Comparison of ENCODE assay signal across 25 cellular contexts in the genomic region with DNA sequence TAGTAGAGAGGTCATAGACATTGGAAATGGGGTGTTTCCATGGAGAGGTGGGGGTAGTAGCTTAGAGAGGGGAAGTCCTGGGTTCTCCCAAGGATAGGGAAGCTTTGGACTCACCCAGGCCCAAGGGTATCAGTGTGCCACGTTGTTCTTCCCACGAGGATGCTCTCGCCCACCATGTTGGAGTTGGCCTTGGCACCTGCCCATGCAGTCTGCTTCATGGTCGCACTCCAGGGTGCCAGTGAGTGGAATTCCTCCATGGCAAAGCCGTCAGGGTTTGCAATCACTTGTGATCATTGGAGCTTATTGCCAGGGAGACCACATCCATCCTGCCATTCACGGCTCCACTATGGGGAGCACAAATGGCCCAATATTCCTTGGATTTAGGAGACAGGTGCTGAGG.
DNase-seq lines count a peak whose midpoint lies in the region; ATAC-seq, FAIRE-seq and TF ChIP-seq lines count a peak whose summit lies in the region.
"Had no signal": no experiment of that assay in that cellular context is flagged by ENCODE, and none has a peak within 500 bp of the region (broad histone marks: within the 10 kb centered on the region; RNA-seq: fewer than 3 reads in every experiment).

No MANE protein-coding gene starts in this region.

- intact Hi-C loops in left cardiac atrium (cut with DNase I) (loop anchor here in 1 of 2 donors (10.0 kb wide), 1 partner anchor 585 kb away; no protein-coding TSS in a partner anchor), heart right ventricle (cut with DNase I) (no loop called here), right cardiac atrium (cut with DNase I) (loop anchor here in 1 of 4 donors (10.0 kb wide), 1 partner anchor 585 kb away; no protein-coding TSS in a partner anchor)

- peaks cover 6% of the 10 kb centered on the region for H3K27me3 Mint-ChIP-seq in astrocyte (ENCODE audit: low read depth, unreplicated experiment)
- no peaks in the 10 kb centered on the region for H3K27me3 Mint-ChIP-seq in stimulated activated naive B cell treated with anti-CD40 and anti-IgM and Interleukin-4, amounts not matched to agents 10 μg/mL and 1 μg/mL and 100 μg/mL, for 72 hours
- H3K27me3 Mint-ChIP-seq: B cell had no signal

- WGBS in heart right ventricle, 2 donors = 93 to 95% methylated on average over 6 of the region's 6 CpGs
- WGBS in right cardiac atrium = 94% methylated on average over 6 of the region's 6 CpGs

- no peak overlapping the region for H3K4me3 ChIP-seq in heart right ventricle
- no peak overlapping the region for H3K4me3 ChIP-seq in astrocyte (ENCODE audit: insufficient read depth, low read depth, low read length)
- H3K4me3 ChIP-seq in right cardiac atrium (ENCODE audit: low read length) = no peak overlapping the region
- H3K4me3 ChIP-seq: GM12878, SJCRH30 had no signal

- H3K4me3 Mint-ChIP-seq in astrocyte (ENCODE audit: unreplicated experiment) = no peak overlapping the region
- no peak overlapping the region for H3K4me3 Mint-ChIP-seq in stimulated activated naive B cell treated with anti-CD40 and anti-IgM and Interleukin-4, amounts not matched to agents 10 μg/mL and 1 μg/mL and 100 μg/mL, for 72 hours
- H3K4me3 Mint-ChIP-seq: B cell, CD14-positive monocyte, HFFc6 had no signal

- no peak overlapping the region for H3K4me2 ChIP-seq in astrocyte (ENCODE audit: low read length)

- H3K27ac Mint-ChIP-seq in astrocyte (ENCODE audit: unreplicated experiment) = peak overlapping the region; percentile 77
- peak overlapping the region; percentile 80 for H3K27ac Mint-ChIP-seq in stimulated activated naive B cell treated with anti-CD40 and anti-IgM and Interleukin-4, amounts not matched to agents 10 μg/mL and 1 μg/mL and 100 μg/mL, for 72 hours
- H3K27ac Mint-ChIP-seq: B cell, HFFc6 had no signal

- H3K9ac ChIP-seq in astrocyte (ENCODE audit: low read length) = peak overlapping the region; percentile 9

- peaks cover 4% of the 10 kb centered on the region for H3K9me3 Mint-ChIP-seq in astrocyte (ENCODE audit: unreplicated experiment)
- H3K9me3 Mint-ChIP-seq in stimulated activated naive B cell treated with anti-CD40 and anti-IgM and Interleukin-4, amounts not matched to agents 10 μg/mL and 1 μg/mL and 100 μg/mL, for 72 hours = no peaks in the 10 kb centered on the region
- H3K9me3 Mint-ChIP-seq: CD14-positive monocyte, HFFc6 had no signal

- ATAC-seq in left cardiac atrium = no peak
- no peak for ATAC-seq in heart right ventricle
- no peak for ATAC-seq in right cardiac atrium
- ATAC-seq in stimulated activated naive B cell treated with anti-CD40 and anti-IgM and Interleukin-4, amounts not matched to agents 10 μg/mL and 1 μg/mL and 100 μg/mL, for 72 hours (replicated peaks) = no peak
- ATAC-seq in HG03354 (IDR thresholded peaks at IDR 0.05; ENCODE audit: poor library complexity, severe bottlenecking, unreplicated experiment) = no peak
- ATAC-seq: GM12878, HepG2, Panc1 had no signal

- TF ChIP-seq CTCF in heart right ventricle (IDR thresholded peaks at IDR 0.05) (no peak), astrocyte (IDR thresholded peaks at IDR 0.05; ENCODE audit: insufficient read depth, low read depth, low read length) (no peak)

- no peaks in the 10 kb centered on the region for H4K20me1 ChIP-seq in astrocyte (ENCODE audit: insufficient read depth, low read length)

- peaks cover 0 to 100% (median 13%) of the 10 kb centered on the region in 9 donors for H3K36me3 ChIP-seq in heart right ventricle
- H3K36me3 ChIP-seq in astrocyte (ENCODE audit: insufficient read depth, low read length) = peaks cover 10% of the 10 kb centered on the region
- H3K36me3 ChIP-seq: SJCRH30 had no signal

- FAIRE-seq in astrocyte (lab: Jason Lieb, UNC) = no peak
- FAIRE-seq: GM12878, HepG2 had no signal

- H3K27me3 ChIP-seq in heart right ventricle (peaks cover 0 to 9% (median 0%) of the 10 kb centered on the region in 7 donors), astrocyte (ENCODE audit: insufficient read depth, low read length) (no peaks in the 10 kb centered on the region), right cardiac atrium (ENCODE audit: control insufficient read depth, insufficient read depth) (no peaks in the 10 kb centered on the region)
- H3K27me3 ChIP-seq: SJCRH30 had no signal

- peaks cover 12% of the 10 kb centered on the region for H3K4me1 Mint-ChIP-seq in astrocyte (ENCODE audit: low read depth, unreplicated experiment)
- H3K4me1 Mint-ChIP-seq in stimulated activated naive B cell treated with anti-CD40 and anti-IgM and Interleukin-4, amounts not matched to agents 10 μg/mL and 1 μg/mL and 100 μg/mL, for 72 hours = no peaks in the 10 kb centered on the region
- H3K4me1 Mint-ChIP-seq: B cell, CD14-positive monocyte had no signal

- H3K9me3 ChIP-seq in heart right ventricle = no peaks in the 10 kb centered on the region
- no peaks in the 10 kb centered on the region for H3K9me3 ChIP-seq in astrocyte (ENCODE audit: insufficient read depth, low read depth, low read length)
- H3K9me3 ChIP-seq in right cardiac atrium (ENCODE audit: control insufficient read depth, low read length) = no peaks in the 10 kb centered on the region
- H3K9me3 ChIP-seq: SJCRH30 had no signal

- H3K36me3 Mint-ChIP-seq in astrocyte (ENCODE audit: low read depth, unreplicated experiment) = peaks cover 33% of the 10 kb centered on the region
- H3K36me3 Mint-ChIP-seq in stimulated activated naive B cell treated with anti-CD40 and anti-IgM and Interleukin-4, amounts not matched to agents 10 μg/mL and 1 μg/mL and 100 μg/mL, for 72 hours = peaks cover 54 to 78% of the 10 kb centered on the region in 2 donors

- no peak overlapping the region for H2AFZ ChIP-seq in astrocyte (ENCODE audit: low read depth, low read length)

- peaks cover 5 to 48% (median 32%) of the 10 kb centered on the region in 9 donors for H3K4me1 ChIP-seq in heart right ventricle
- peaks cover 9% of the 10 kb centered on the region for H3K4me1 ChIP-seq in astrocyte (ENCODE audit: insufficient read depth, low read length)
- peaks cover 6% of the 10 kb centered on the region for H3K4me1 ChIP-seq in right cardiac atrium (ENCODE audit: control insufficient read depth, insufficient read depth, low read length)
- H3K4me1 ChIP-seq: SJCRH30 had no signal

- H3K27ac ChIP-seq in heart right ventricle = peak overlapping the region in 3 of 10 donors; percentile 36 to 53 (median 44)
- H3K27ac ChIP-seq in astrocyte (ENCODE audit: low read depth, low read length) = peak overlapping the region; percentile 37
- H3K27ac ChIP-seq in right cardiac atrium (ENCODE audit: low read length) = peak overlapping the region; percentile 0
- H3K27ac ChIP-seq: SJCRH30 had no signal

- no peaks in the 10 kb centered on the region for H3K79me2 ChIP-seq in astrocyte (ENCODE audit: insufficient read depth, low read length)

- peak; percentile 8 for DNase-seq in left cardiac atrium
- no peak for DNase-seq in heart right ventricle
- no peak for DNase-seq in astrocyte (ENCODE audit: low read depth)
- no peak for DNase-seq in right cardiac atrium
- DNase-seq in stimulated activated naive B cell treated with anti-CD40 and anti-IgM and Interleukin-4, amounts not matched to agents 10 μg/mL and 1 μg/mL and 100 μg/mL, for 72 hours = no peak
- no peak for DNase-seq in activated naive CD4-positive, alpha-beta T cell (lab: John Stamatoyannopoulos, UW)
- no peak for DNase-seq in NCI-H1694 (lab: John Stamatoyannopoulos, UW)
- DNase-seq: DMS 273 treated with DMSO at 0.1 percent for 48 hours, DMS79 treated with DMSO at 0.1 percent for 48 hours, KBM-7, MM.1S, NCI-H1048, NCI-H1417 treated with DMSO at 0.1 percent for 48 hours, NCI-H1930, NCI-H2227 treated with DMSO at 0.1 percent for 48 hours, NCI-H510A treated with DMSO at 0.1 percent for 48 hours, NCI-H774, SJCRH30 had no signal
